Comparison of ENCODE assay signal across 1 cellular context in genomic region chr9:84761137-84761808, GRCh38.
TF ChIP-seq lines count a peak whose summit lies in the region.

No MANE protein-coding gene starts in this region.

TF ChIP-seq in SK-N-SH treated with all-trans-retinoic acid at 6 μM for 48 hours, 23 proteins besides CTCF, POLR2A, EP300 and RAD21 (continued from another document):
- no peak for TF ChIP-seq CREB5 (CRISPR knock-in tag; IDR thresholded peaks at IDR 0.05; ENCODE audit: low read depth)
- TF ChIP-seq TSHZ2 (CRISPR knock-in tag; IDR thresholded peaks at IDR 0.05), result no peak
- TF ChIP-seq ZNF70 (CRISPR knock-in tag; IDR thresholded peaks at IDR 0.05), result no peak
- TF ChIP-seq BACH2 (CRISPR knock-in tag; IDR thresholded peaks at IDR 0.05; ENCODE audit: borderline replicate concordance), result no peak
- no peak for TF ChIP-seq ZC3H10 (CRISPR knock-in tag; IDR thresholded peaks at IDR 0.05)
- no peak for TF ChIP-seq TCF4 (CRISPR knock-in tag; IDR thresholded peaks at IDR 0.05; ENCODE audit: borderline replicate concordance)
- TF ChIP-seq PPARA (CRISPR knock-in tag; IDR thresholded peaks at IDR 0.05; ENCODE audit: borderline replicate concordance), result no peak
- no peak for TF ChIP-seq SNAI2 (CRISPR knock-in tag; IDR thresholded peaks at IDR 0.05)
- no peak for TF ChIP-seq ZNF565 (CRISPR knock-in tag; conservative IDR thresholded peaks at IDR 0.05; ENCODE audit: low read depth)
- TF ChIP-seq ZNF8 (CRISPR knock-in tag; IDR thresholded peaks at IDR 0.05), result no peak
